In genomic region chr19:17103177-17103576, GRCh38 we compare ENCODE assay signal across 9 cellular contexts. TPM values are rescaled to one million over a fixed set of nuclear protein-coding genes. Genes with fewer than 3 reads are reported as not detected.
DNase-seq lines count a peak whose midpoint lies in the region; ATAC-seq and TF ChIP-seq lines count a peak whose summit lies in the region.
"Had no signal": no experiment of that assay in that cellular context is flagged by ENCODE, and none has a peak within 500 bp of the region (broad histone marks: within the 10 kb centered on the region; RNA-seq: fewer than 3 reads in every experiment).

No MANE protein-coding gene starts in this region.

- TF ChIP-seq CTCF in fibroblast of lung (conservative IDR thresholded peaks at IDR 0.05 in 1 of 2, IDR thresholded peaks at IDR 0.05 in 1 of 2; ENCODE audit: low read depth in 1 of 2, low read length in 2 of 2) (peak; percentile 49 to 91), ovary (IDR thresholded peaks at IDR 0.05) (no peak)

- peaks cover 77% of the 10 kb centered on the region for H3K79me2 ChIP-seq in fibroblast of lung (ENCODE audit: control insufficient read depth, insufficient read depth, low read length)

- peaks cover 10% of the 10 kb centered on the region for H3K4me1 ChIP-seq in fibroblast of lung (ENCODE audit: control insufficient read depth, extremely low read depth, insufficient read depth, low read length)
- H3K4me1 ChIP-seq in ovary (ENCODE audit: insufficient read depth) = no peaks in the 10 kb centered on the region

- H3K4me3 Mint-ChIP-seq in activated T-cell treated with anti-CD3 and anti-CD28 coated beads, Interleukin-2, amount 50 U/mL, for 24 hours = no peak overlapping the region
- no peak overlapping the region for H3K4me3 Mint-ChIP-seq in stimulated activated memory B cell treated with anti-CD40 and anti-IgM and Interleukin-4, amounts not matched to agents 10 μg/mL and 1 μg/mL and 100 μg/mL, for 72 hours
- H3K4me3 Mint-ChIP-seq: T-helper 1 cell treated with Interleukin-12 subunit alpha and Interleukin-12 subunit beta and Interleukin-4 antibody, amounts not matched to agents 30 μg/mL and 1 μg/mL, for 36 hours had no signal

- peak overlapping the region; percentile 9 for H3K27ac Mint-ChIP-seq in activated T-cell treated with anti-CD3 and anti-CD28 coated beads, Interleukin-2, amount 50 U/mL, for 24 hours
- H3K27ac Mint-ChIP-seq in stimulated activated memory B cell treated with anti-CD40 and anti-IgM and Interleukin-4, amounts not matched to agents 10 μg/mL and 1 μg/mL and 100 μg/mL, for 72 hours = peak overlapping the region; percentile 96
- H3K27ac Mint-ChIP-seq: T-helper 1 cell treated with Interleukin-12 subunit alpha and Interleukin-12 subunit beta and Interleukin-4 antibody, amounts not matched to agents 30 μg/mL and 1 μg/mL, for 36 hours had no signal

- intact Hi-C loops in ovary (cut with DNase I) = no loop called here

- no peak overlapping the region for H3K4me3 ChIP-seq in fibroblast of lung (replicated peaks in 1 of 4; ENCODE audit: control extremely low read depth in 1 of 4, insufficient read depth in 1 of 4, low read depth in 3 of 4, low read length in 4 of 4)
- H3K4me3 ChIP-seq in ovary = no peak overlapping the region

- no peak for TF ChIP-seq EP300 in ovary (IDR thresholded peaks at IDR 0.05)

- H3K36me3 Mint-ChIP-seq in activated T-cell treated with anti-CD3 and anti-CD28 coated beads, Interleukin-2, amount 50 U/mL, for 24 hours (ENCODE audit: low read depth) = peaks cover 79% of the 10 kb centered on the region
- peaks cover 63% of the 10 kb centered on the region for H3K36me3 Mint-ChIP-seq in stimulated activated memory B cell treated with anti-CD40 and anti-IgM and Interleukin-4, amounts not matched to agents 10 μg/mL and 1 μg/mL and 100 μg/mL, for 72 hours

- H3K9me3 Mint-ChIP-seq in activated T-cell treated with anti-CD3 and anti-CD28 coated beads, Interleukin-2, amount 50 U/mL, for 24 hours = no peaks in the 10 kb centered on the region
- no peaks in the 10 kb centered on the region for H3K9me3 Mint-ChIP-seq in stimulated activated memory B cell treated with anti-CD40 and anti-IgM and Interleukin-4, amounts not matched to agents 10 μg/mL and 1 μg/mL and 100 μg/mL, for 72 hours

- H3K9me3 ChIP-seq in fibroblast of lung (ENCODE audit: control insufficient read depth, insufficient read depth, low read depth, low read length) (no peaks in the 10 kb centered on the region), ovary (no peaks in the 10 kb centered on the region)

- TF ChIP-seq POLR2A in ovary (IDR thresholded peaks at IDR 0.05) = no peak

- no peaks in the 10 kb centered on the region for H3K27me3 Mint-ChIP-seq in activated T-cell treated with anti-CD3 and anti-CD28 coated beads, Interleukin-2, amount 50 U/mL, for 24 hours
- no peaks in the 10 kb centered on the region for H3K27me3 Mint-ChIP-seq in stimulated activated memory B cell treated with anti-CD40 and anti-IgM and Interleukin-4, amounts not matched to agents 10 μg/mL and 1 μg/mL and 100 μg/mL, for 72 hours

- 75 to 97% (median 79%) methylated on average over 3 of the region's 3 CpGs for WGBS in ovary, 3 donors

- ATAC-seq in stimulated activated memory B cell treated with anti-CD40 and anti-IgM and Interleukin-4, amounts not matched to agents 10 μg/mL and 1 μg/mL and 100 μg/mL, for 72 hours = no peak

- no peaks in the 10 kb centered on the region for H4K20me1 ChIP-seq in fibroblast of lung (ENCODE audit: control insufficient read depth, extremely low read depth, insufficient read depth, low read length)

- H3K4me2 ChIP-seq in fibroblast of lung (ENCODE audit: extremely low read depth, insufficient read depth, low read length) = no peak overlapping the region

- no peak overlapping the region for H2AFZ ChIP-seq in fibroblast of lung (ENCODE audit: low read length)

- no peaks in the 10 kb centered on the region for H3K27me3 ChIP-seq in fibroblast of lung (ENCODE audit: control insufficient read depth, insufficient read depth, low read length)
- no peaks in the 10 kb centered on the region for H3K27me3 ChIP-seq in ovary

- no peak overlapping the region for H3K27ac ChIP-seq in fibroblast of lung (ENCODE audit: insufficient read depth, low read length)
- no peak overlapping the region for H3K27ac ChIP-seq in ovary

- H3K36me3 ChIP-seq in fibroblast of lung (ENCODE audit: control insufficient read depth, insufficient read depth, low read length) = peaks cover 20% of the 10 kb centered on the region
- no peaks in the 10 kb centered on the region for H3K36me3 ChIP-seq in ovary

- H3K9ac ChIP-seq in fibroblast of lung (ENCODE audit: insufficient read depth, low read length) = no peak overlapping the region

- peaks cover 45% of the 10 kb centered on the region for H3K4me1 Mint-ChIP-seq in activated T-cell treated with anti-CD3 and anti-CD28 coated beads, Interleukin-2, amount 50 U/mL, for 24 hours (ENCODE audit: low read depth)
- peaks cover 86% of the 10 kb centered on the region for H3K4me1 Mint-ChIP-seq in stimulated activated memory B cell treated with anti-CD40 and anti-IgM and Interleukin-4, amounts not matched to agents 10 μg/mL and 1 μg/mL and 100 μg/mL, for 72 hours

- no peak for DNase-seq in activated T-cell treated with anti-CD3 and anti-CD28 coated beads, Interleukin-2, amount 50 U/mL, for 24 hours
- DNase-seq in activated T-cell treated with anti-CD3 and anti-CD28 coated beads, Interleukin-2, amount 50 U/mL, for 1 hour = no peak
- DNase-seq in NCI-H69 (lab: John Stamatoyannopoulos, UW) (peak; percentile 44), fibroblast of lung (ENCODE audit: low read depth in 2 of 2) (peak in 1 of 2 donors; percentile 70), ovary (no peak), GOT3 (lab: John Stamatoyannopoulos, UW) (no peak), HPDE6-E6E7 (ENCODE audit: extremely low spot score) (no peak)

RNA-seq across cellular contexts. Expression of gene MYO9B, which starts 27.6 kb away (rescaled TPM):
- total RNA-seq in fibroblast of lung = 44.2 and 52.5 TPM in 2 replicates
- 32.5 and 39.5 TPM in 2 replicates for polyA plus RNA-seq in fibroblast of lung
- polyA plus RNA-seq in fibroblast of lung (2012) = 64.0 and 66.2 TPM in 2 replicates
- polyA minus RNA-seq in fibroblast of lung (ENCODE audit: low replicate concordance) = 143 and 156 TPM in 2 replicates
- 10 to 100 TPM; 17.9 to 56.3 (median 38.4) TPM for total RNA-seq in ovary
- polyA plus RNA-seq in ovary = 10 to 100 TPM; 25.1 to 34.1 TPM

RNA-seq across cellular contexts. Expression of gene HAUS8, which starts 27.9 kb away (rescaled TPM):
- total RNA-seq in fibroblast of lung (2.0 and 2.1 TPM in 2 replicates), ovary (1 to 10 TPM; 4.3 to 7.0 (median 5.5) TPM)
- polyA plus RNA-seq in fibroblast of lung (6.7 and 13.8 TPM in 2 replicates), ovary (1 to 10 TPM; 4.1 to 7.2 TPM)
- polyA plus RNA-seq in fibroblast of lung (2012) = 5.0 and 12.2 TPM in 2 replicates
- 2.7 and 6.0 TPM in 2 replicates for polyA minus RNA-seq in fibroblast of lung (ENCODE audit: low replicate concordance)

Comparison
In these comparisons a context has a peak if more than half of its experiments do, and no peak if none do; other contexts are left out.
1. CTCF ChIP-seq: peak in fibroblast of lung (2 of 2); none in ovary (0 of 3).